Comparison of ENCODE assay signal across 10 cellular contexts in the genomic region with DNA sequence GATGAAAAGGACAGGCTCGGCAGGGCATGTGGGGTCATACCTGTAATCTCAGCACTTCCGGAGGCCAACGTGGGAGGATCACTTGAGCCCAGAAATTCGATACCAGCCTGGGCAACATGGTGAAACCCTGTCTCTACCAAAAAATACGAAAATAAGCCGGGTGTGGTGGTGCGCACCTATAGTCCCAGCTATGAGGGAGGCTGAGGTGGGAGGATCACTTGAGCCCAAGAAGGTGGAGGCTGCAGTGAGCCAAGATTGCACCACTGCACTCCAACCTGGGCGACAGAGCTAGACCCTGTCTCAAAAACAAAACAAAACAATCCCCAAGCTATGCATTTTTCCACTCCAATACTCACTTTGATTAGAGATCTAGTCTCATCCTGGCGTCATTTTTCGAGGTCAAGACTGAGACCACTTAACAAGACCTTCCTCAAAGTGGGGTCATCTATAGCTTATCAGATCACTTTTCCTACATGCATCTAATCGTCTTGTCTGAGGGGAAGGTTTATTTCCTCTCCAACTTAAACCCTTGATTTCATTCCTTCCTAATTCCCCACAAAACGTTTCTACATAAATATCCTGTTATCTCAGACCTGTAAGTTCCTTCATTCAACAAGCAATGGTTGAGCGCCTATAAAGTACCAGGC. TPM values are rescaled to one million over a fixed set of nuclear protein-coding genes. Genes with fewer than 3 reads are reported as not detected.
DNase-seq lines count a peak whose midpoint lies in the region; ATAC-seq and TF ChIP-seq lines count a peak whose summit lies in the region.
"Had no signal": no experiment of that assay in that cellular context is flagged by ENCODE, and none has a peak within 500 bp of the region (broad histone marks: within the 10 kb centered on the region; RNA-seq: fewer than 3 reads in every experiment).

No MANE protein-coding gene starts in this region.

- H3K4me1 ChIP-seq in sigmoid colon, result peaks cover 0 to 15% (median 9%) of the 10 kb centered on the region in 4 donors

- peaks cover 4% of the 10 kb centered on the region; the same call in 1 of the 2 replicates for H3F3A ChIP-seq in SU-DHL-6 (ENCODE audit: insufficient read depth)

- TF ChIP-seq CTCF in GM12865 (IDR thresholded peaks at IDR 0.05; ENCODE audit: insufficient read depth, low read depth, low read length, missing control alignments) (no peak), SU-DHL-6 (IDR thresholded peaks at IDR 0.05; ENCODE audit: insufficient read depth, low read length, poor library complexity, severe bottlenecking) (no peak), fibroblast of villous mesenchyme (IDR thresholded peaks at IDR 0.05; ENCODE audit: insufficient read depth, low read depth, low read length) (no peak), sigmoid colon (IDR thresholded peaks at IDR 0.05) (no peak)

- no peak for TF ChIP-seq POLR2A in sigmoid colon (IDR thresholded peaks at IDR 0.05)

- H2AFZ ChIP-seq in SU-DHL-6 (ENCODE audit: low read depth, low read length, severe bottlenecking), result peak overlapping the region; percentile 87

- H3K27ac ChIP-seq in SU-DHL-6 (ENCODE audit: low read depth, low read length) (no peak overlapping the region), sigmoid colon (peak overlapping the region; percentile 87 to 93 (median 90))

- peak overlapping the region; percentile 80 for H3K9ac ChIP-seq in SU-DHL-6 (ENCODE audit: low read length)

- no peak for ATAC-seq in GM18907 (IDR thresholded peaks at IDR 0.05; ENCODE audit: unreplicated experiment)
- ATAC-seq in GM21825 (IDR thresholded peaks at IDR 0.05; ENCODE audit: unreplicated experiment), result no peak

- H3K9me3 ChIP-seq in SU-DHL-6 (ENCODE audit: insufficient read depth, low read length) (no peaks in the 10 kb centered on the region), sigmoid colon (no peaks in the 10 kb centered on the region)

- TF ChIP-seq EP300 in sigmoid colon (IDR thresholded peaks at IDR 0.05), result no peak

- H3K36me3 ChIP-seq in SU-DHL-6 (ENCODE audit: low read length), result no peaks in the 10 kb centered on the region
- peaks cover 0 to 3% (median 0%) of the 10 kb centered on the region in 4 donors for H3K36me3 ChIP-seq in sigmoid colon

- peaks cover 13% of the 10 kb centered on the region for H3K79me2 ChIP-seq in SU-DHL-6 (ENCODE audit: insufficient read depth, low read length)

- H3K4me2 ChIP-seq in SU-DHL-6 (ENCODE audit: low read depth, low read length, poor library complexity, severe bottlenecking), result peak overlapping the region; percentile 95

- H4K20me1 ChIP-seq in SU-DHL-6 (ENCODE audit: low read depth, low read length), result no peaks in the 10 kb centered on the region

- H3K4me3 ChIP-seq in GM12865 (ENCODE audit: low read depth, low read length) (peak overlapping the region; percentile 80), SU-DHL-6 (ENCODE audit: insufficient read depth, low read length, poor library complexity, severe bottlenecking) (peak overlapping the region; percentile 81), fibroblast of villous mesenchyme (ENCODE audit: low read depth, low read length) (peak overlapping the region; percentile 72), sigmoid colon (peak overlapping the region; percentile 63 to 72 (median 70))

- H3K27me3 ChIP-seq in SU-DHL-6 (ENCODE audit: low read length) (no peaks in the 10 kb centered on the region), sigmoid colon (no peaks in the 10 kb centered on the region)

- DNase-seq in GM12865 (ENCODE audit: low read depth) (no peak), fibroblast of villous mesenchyme (ENCODE audit: low read depth) (peak; percentile 5), sigmoid colon (no peak), islet precursor cell (no peak), AG08396 (ENCODE audit: low spot score) (no peak)
- DNase-seq: midbrain had no signal

- 30 to 51% methylated on average over 13 of the region's 13 CpGs for WGBS in sigmoid colon, 2 donors

- intact Hi-C loops in sigmoid colon (cut with DNase I), result loop anchor here (5.0 kb wide), 1 partner anchor 150 kb away; the partner anchor contains the start of gene RPL39

- no peaks in the 10 kb centered on the region for H3K9me2 ChIP-seq in SU-DHL-6 (replicated peaks; ENCODE audit: insufficient read depth, low read length)

RNA-seq across cellular contexts. Expression of gene NKAP, which starts 1.3 kb away (rescaled TPM):
- 3.9 and 4.8 TPM in 2 replicates for total RNA-seq in fibroblast of villous mesenchyme
- 1 to 10 TPM; 3.9 to 7.8 (median 5.5) TPM for total RNA-seq in sigmoid colon
- polyA plus RNA-seq in sigmoid colon, result 1 to 10 TPM; 3.6 to 5.3 (median 3.9) TPM

RNA-seq across cellular contexts. Expression of gene AKAP14, which starts 46.6 kb away (rescaled TPM):
- total RNA-seq in fibroblast of villous mesenchyme (not detected in 2 replicates), sigmoid colon (not detected)
- not detected for polyA plus RNA-seq in sigmoid colon
- total RNA-seq: T-helper 1 cell treated with Interleukin-12 subunit alpha and Interleukin-12 subunit beta and Interleukin-4 antibody, amounts not matched to agents 30 ng/mL and 1 ng/mL, for 36 hours had no signal
